In genomic region chr14:49992901-49993335, GRCh38 we compare ENCODE assay signal across 1 cellular context.
TF ChIP-seq lines count a peak whose summit lies in the region.

No MANE protein-coding gene starts in this region.

TF ChIP-seq in HepG2, 621 proteins besides CTCF, POLR2A, EP300 and RAD21 (continued from another document and continues in another):
- TF ChIP-seq ZBTB26 (CRISPR knock-in tag; IDR thresholded peaks at IDR 0.05; ENCODE audit: borderline replicate concordance) (peak; percentile 48; the same call in 1 of the 2 replicates), FOXO1 (CRISPR knock-in tag; IDR thresholded peaks at IDR 0.05) (peak; percentile 60; the same call in 1 of the 2 replicates), KMT2B (CRISPR knock-in tag; IDR thresholded peaks at IDR 0.05) (0 out of 2 replicates have a peak, but pooled peaks have one; percentile 23), NR3C1 (CRISPR knock-in tag; IDR thresholded peaks at IDR 0.05) (no peak), TBL1XR1 (IDR thresholded peaks at IDR 0.05; ENCODE audit: borderline replicate concordance, low read length, partially characterized antibody) (peak; percentile 100), HDAC2 (CRISPR knock-in tag; IDR thresholded peaks at IDR 0.05) (peak; percentile 87), HOXA9 (CRISPR knock-in tag; IDR thresholded peaks at IDR 0.05; ENCODE audit: borderline replicate concordance) (no peak), ZNF414 (CRISPR knock-in tag; IDR thresholded peaks at IDR 0.05) (0 out of 2 replicates have a peak, but pooled peaks have one; percentile 43), ZBTB21 (CRISPR knock-in tag; IDR thresholded peaks at IDR 0.05) (peak; percentile 53; the same call in 1 of the 2 replicates), ZNF776 (CRISPR knock-in tag; IDR thresholded peaks at IDR 0.05) (no peak), ELF3 (CRISPR knock-in tag; IDR thresholded peaks at IDR 0.05) (peak; percentile 81), IRF9 (CRISPR knock-in tag; IDR thresholded peaks at IDR 0.05; ENCODE audit: borderline replicate concordance) (peak; percentile 64; the same call in 1 of the 2 replicates), MTF1 (CRISPR knock-in tag; IDR thresholded peaks at IDR 0.05) (no peak), ZNF549 (CRISPR knock-in tag; IDR thresholded peaks at IDR 0.05) (no peak), PAXIP1 (CRISPR knock-in tag; conservative IDR thresholded peaks at IDR 0.05) (peak; percentile 30; the same call in 1 of the 2 replicates), MIER2 (CRISPR knock-in tag; IDR thresholded peaks at IDR 0.05) (0 out of 2 replicates have a peak, but pooled peaks have one; percentile 57), ZSCAN21 (CRISPR knock-in tag; IDR thresholded peaks at IDR 0.05; ENCODE audit: borderline replicate concordance) (peak; percentile 35; the same call in 1 of the 2 replicates), HNF1A (IDR thresholded peaks at IDR 0.05; ENCODE audit: low read depth) (no peak), HNF1A (CRISPR knock-in tag; IDR thresholded peaks at IDR 0.05; ENCODE audit: borderline replicate concordance) (peak; percentile 73; the same call in 1 of the 2 replicates), BORCS8-MEF2B (CRISPR knock-in tag; IDR thresholded peaks at IDR 0.05) (peak; percentile 50; the same call in 1 of the 2 replicates), NFIB (CRISPR knock-in tag; IDR thresholded peaks at IDR 0.05; ENCODE audit: borderline replicate concordance) (no peak), ZNF335 (CRISPR knock-in tag; IDR thresholded peaks at IDR 0.05) (peak; percentile 34; the same call in 1 of the 2 replicates), ZMYM3 (CRISPR knock-in tag; IDR thresholded peaks at IDR 0.05) (peak; percentile 77), HNF4G (IDR thresholded peaks at IDR 0.05; ENCODE audit: borderline replicate concordance, low read depth, low read length) (no peak), HNF4G (CRISPR knock-in tag; IDR thresholded peaks at IDR 0.05; ENCODE audit: borderline replicate concordance, low read depth) (no peak), ZBTB38 (CRISPR knock-in tag; IDR thresholded peaks at IDR 0.05) (peak; percentile 74; the same call in 1 of the 2 replicates), SOX5 (CRISPR knock-in tag; IDR thresholded peaks at IDR 0.05; ENCODE audit: borderline replicate concordance) (peak; percentile 80), ATF1 (CRISPR knock-in tag; IDR thresholded peaks at IDR 0.05) (0 out of 2 replicates have a peak, but pooled peaks have one; percentile 34), KDM5A (IDR thresholded peaks at IDR 0.05; ENCODE audit: borderline replicate concordance, low read length) (no peak), FOSL1 (CRISPR knock-in tag; IDR thresholded peaks at IDR 0.05; ENCODE audit: borderline replicate concordance) (no peak), HNRNPH1 (optimal IDR thresholded peaks at IDR 0.05; ENCODE audit: low read depth, low read length) (no peak), EZH2 (conservative IDR thresholded peaks at IDR 0.05; ENCODE audit: low read depth, low read length) (no peak), REPIN1 (CRISPR knock-in tag; IDR thresholded peaks at IDR 0.05; ENCODE audit: borderline replicate concordance, low read depth) (peak; percentile 66; the same call in 1 of the 2 replicates), MYC (CRISPR knock-in tag; IDR thresholded peaks at IDR 0.05; ENCODE audit: borderline replicate concordance) (no peak; the same call in 1 of the 2 replicates), JUN (CRISPR knock-in tag; IDR thresholded peaks at IDR 0.05) (0 out of 2 replicates have a peak, but pooled peaks have one; percentile 42), ZNF589 (CRISPR knock-in tag; conservative IDR thresholded peaks at IDR 0.05) (no peak), TFAP4 (IDR thresholded peaks at IDR 0.05; ENCODE audit: borderline replicate concordance, low read depth) (no peak; the same call in 1 of the 2 replicates), BCL6 (CRISPR knock-in tag; IDR thresholded peaks at IDR 0.05) (peak; percentile 97), MIER3 (CRISPR knock-in tag; IDR thresholded peaks at IDR 0.05; ENCODE audit: borderline replicate concordance) (peak; percentile 94), KDM6A (CRISPR knock-in tag; IDR thresholded peaks at IDR 0.05; ENCODE audit: low read depth) (no peak), MXD1 (CRISPR knock-in tag; IDR thresholded peaks at IDR 0.05) (no peak), ZNF574 (CRISPR knock-in tag; IDR thresholded peaks at IDR 0.05) (peak; percentile 67), MLX (CRISPR knock-in tag; IDR thresholded peaks at IDR 0.05) (peak; percentile 56), ZNF281 (CRISPR knock-in tag; IDR thresholded peaks at IDR 0.05; ENCODE audit: borderline replicate concordance) (peak; percentile 39; the same call in 1 of the 2 replicates)
